Comparison of ENCODE assay signal across 1 cellular context in genomic region chr6:30542915-30543314, GRCh38.
TF ChIP-seq lines count a peak whose summit lies in the region.

No MANE protein-coding gene starts in this region.

TF ChIP-seq in WTC11, 78 proteins besides CTCF, POLR2A, EP300 and RAD21 (continued from another document):
- TF ChIP-seq ATF3 (CRISPR knock-in tag; conservative IDR thresholded peaks at IDR 0.05) (no peak), ARID4B (CRISPR knock-in tag; IDR thresholded peaks at IDR 0.05; ENCODE audit: borderline replicate concordance) (no peak), ZNF512 (CRISPR knock-in tag; IDR thresholded peaks at IDR 0.05; ENCODE audit: borderline replicate concordance) (no peak), ETV6 (CRISPR knock-in tag; IDR thresholded peaks at IDR 0.05) (no peak), ERG (CRISPR knock-in tag; IDR thresholded peaks at IDR 0.05) (no peak), CREM (CRISPR knock-in tag; IDR thresholded peaks at IDR 0.05) (no peak), FOXJ3 (CRISPR knock-in tag; IDR thresholded peaks at IDR 0.05; ENCODE audit: borderline replicate concordance) (no peak), MYBL2 (CRISPR knock-in tag; IDR thresholded peaks at IDR 0.05) (no peak), ATF6 (CRISPR knock-in tag; IDR thresholded peaks at IDR 0.05) (no peak), ATF2 (CRISPR knock-in tag; IDR thresholded peaks at IDR 0.05; ENCODE audit: borderline replicate concordance, low read depth) (no peak)
